In the genomic region with DNA sequence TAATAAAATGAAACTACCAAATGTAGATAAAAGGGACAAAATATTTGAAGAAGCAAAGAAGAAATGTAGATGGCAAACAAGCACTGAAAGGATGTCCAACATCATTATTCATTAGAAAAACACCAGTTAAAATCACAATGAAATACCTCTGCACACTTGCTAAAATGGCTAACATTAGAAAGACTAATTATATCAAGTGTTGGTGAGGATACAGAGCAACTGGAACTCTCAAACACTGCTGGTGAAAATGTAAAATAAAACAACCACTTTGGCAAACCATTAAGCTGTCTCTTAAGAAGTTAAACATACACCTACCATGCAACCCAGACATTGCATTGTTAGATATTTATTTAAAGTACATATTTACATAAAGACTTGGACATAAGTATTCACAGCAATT, we compare ENCODE assay signal across 8 cellular contexts.
"Had no signal": no experiment of that assay in that cellular context is flagged by ENCODE, and none has a peak within 500 bp of the region (broad histone marks: within the 10 kb centered on the region; RNA-seq: fewer than 3 reads in every experiment).

No MANE protein-coding gene starts in this region.

- H3K36me3 ChIP-seq: HAP-1 had no signal

- H2AFZ ChIP-seq: GM23248 had no signal

- H3K4me1 ChIP-seq: HAP-1 had no signal

- FAIRE-seq: HTR-8/SVneo had no signal

- DNase-seq: GM23248, H7, HFFc6, IMR-90, KBM-7 had no signal

- H3K9ac ChIP-seq: GM23248, KMS-11 had no signal

- H3K27ac ChIP-seq: GM23248, KMS-11 had no signal

- H3K9me3 ChIP-seq: HAP-1 had no signal

- H3K4me3 ChIP-seq: GM23248, HAP-1 had no signal

- H3K4me2 ChIP-seq: KMS-11 had no signal
